1 cellular context compared by ENCODE assay signal in the genomic region with DNA sequence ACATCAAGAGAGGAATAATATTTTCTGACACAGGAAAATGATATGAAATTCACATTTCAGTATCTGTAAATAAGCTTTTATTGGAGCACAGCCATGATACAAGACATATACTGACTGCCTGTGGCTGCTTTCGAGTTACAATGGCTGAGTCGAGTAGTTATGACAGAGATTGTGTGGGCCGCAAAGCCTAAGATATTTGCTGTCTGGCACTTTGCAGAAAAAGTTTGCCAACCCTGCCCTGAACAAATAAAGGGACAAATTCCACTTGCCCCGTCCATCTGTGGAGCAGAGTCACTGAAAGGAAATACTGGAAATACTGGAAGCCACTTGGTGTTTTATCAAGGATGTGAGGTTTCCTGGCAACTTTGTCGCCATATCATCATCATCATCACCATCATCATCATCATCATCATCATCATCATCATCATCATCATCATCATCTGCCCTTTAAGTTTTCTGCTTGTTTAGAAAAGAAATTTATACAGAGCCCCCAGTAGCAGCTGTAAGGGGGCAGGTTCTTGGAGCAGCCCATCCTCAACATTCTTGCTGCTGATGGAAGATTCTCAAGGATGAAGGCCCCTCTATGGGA.
TF ChIP-seq lines count a peak whose summit lies in the region.

No MANE protein-coding gene starts in this region.

TF ChIP-seq in HepG2, 621 proteins besides CTCF, POLR2A, EP300 and RAD21 (continued from another document):
- TF ChIP-seq, protein P1, sequence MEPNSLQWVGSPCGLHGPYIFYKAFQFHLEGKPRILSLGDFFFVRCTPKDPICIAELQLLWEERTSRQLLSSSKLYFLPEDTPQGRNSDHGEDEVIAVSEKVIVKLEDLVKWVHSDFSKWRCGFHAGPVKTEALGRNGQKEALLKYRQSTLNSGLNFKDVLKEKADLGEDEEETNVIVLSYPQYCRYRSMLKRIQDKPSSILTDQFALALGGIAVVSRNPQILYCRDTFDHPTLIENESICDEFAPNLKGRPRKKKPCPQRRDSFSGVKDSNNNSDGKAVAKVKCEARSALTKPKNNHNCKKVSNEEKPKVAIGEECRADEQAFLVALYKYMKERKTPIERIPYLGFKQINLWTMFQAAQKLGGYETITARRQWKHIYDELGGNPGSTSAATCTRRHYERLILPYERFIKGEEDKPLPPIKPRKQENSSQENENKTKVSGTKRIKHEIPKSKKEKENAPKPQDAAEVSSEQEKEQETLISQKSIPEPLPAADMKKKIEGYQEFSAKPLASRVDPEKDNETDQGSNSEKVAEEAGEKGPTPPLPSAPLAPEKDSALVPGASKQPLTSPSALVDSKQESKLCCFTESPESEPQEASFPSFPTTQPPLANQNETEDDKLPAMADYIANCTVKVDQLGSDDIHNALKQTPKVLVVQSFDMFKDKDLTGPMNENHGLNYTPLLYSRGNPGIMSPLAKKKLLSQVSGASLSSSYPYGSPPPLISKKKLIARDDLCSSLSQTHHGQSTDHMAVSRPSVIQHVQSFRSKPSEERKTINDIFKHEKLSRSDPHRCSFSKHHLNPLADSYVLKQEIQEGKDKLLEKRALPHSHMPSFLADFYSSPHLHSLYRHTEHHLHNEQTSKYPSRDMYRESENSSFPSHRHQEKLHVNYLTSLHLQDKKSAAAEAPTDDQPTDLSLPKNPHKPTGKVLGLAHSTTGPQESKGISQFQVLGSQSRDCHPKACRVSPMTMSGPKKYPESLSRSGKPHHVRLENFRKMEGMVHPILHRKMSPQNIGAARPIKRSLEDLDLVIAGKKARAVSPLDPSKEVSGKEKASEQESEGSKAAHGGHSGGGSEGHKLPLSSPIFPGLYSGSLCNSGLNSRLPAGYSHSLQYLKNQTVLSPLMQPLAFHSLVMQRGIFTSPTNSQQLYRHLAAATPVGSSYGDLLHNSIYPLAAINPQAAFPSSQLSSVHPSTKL (CRISPR knock-in tag; IDR thresholded peaks at IDR 0.05), result peak; percentile 51
- TF ChIP-seq MAFF (IDR thresholded peaks at IDR 0.05; ENCODE audit: low read depth, low read length) (peak; percentile 27; the same call in 1 of the 2 replicates), ZNF644 (CRISPR knock-in tag; IDR thresholded peaks at IDR 0.05; ENCODE audit: low read depth) (0 out of 2 replicates have a peak, but pooled peaks have one; percentile 10), ZNF615 (CRISPR knock-in tag; IDR thresholded peaks at IDR 0.05; ENCODE audit: borderline replicate concordance) (no peak), GATAD2A (CRISPR knock-in tag; IDR thresholded peaks at IDR 0.05) (peak; percentile 46; the same call in 1 of the 2 replicates), FOXO1 (CRISPR knock-in tag; IDR thresholded peaks at IDR 0.05) (no peak), HMG20A (CRISPR knock-in tag; IDR thresholded peaks at IDR 0.05; ENCODE audit: borderline replicate concordance) (peak; percentile 30; the same call in 1 of the 2 replicates), HNF4A (CRISPR knock-in tag; IDR thresholded peaks at IDR 0.05) (peak; percentile 54), RBM22 (optimal IDR thresholded peaks at IDR 0.05; ENCODE audit: low read length) (peak; percentile 39), FOXA3 (CRISPR knock-in tag; IDR thresholded peaks at IDR 0.05) (0 out of 2 replicates have a peak, but pooled peaks have one; percentile 17), ZC3H13 (CRISPR knock-in tag; IDR thresholded peaks at IDR 0.05) (no peak), HOXA3 (CRISPR knock-in tag; IDR thresholded peaks at IDR 0.05) (0 out of 2 replicates have a peak, but pooled peaks have one; percentile 19), ETV6 (CRISPR knock-in tag; conservative IDR thresholded peaks at IDR 0.05) (no peak), FOXA1 (IDR thresholded peaks at IDR 0.05) (no peak), FOXA1 (CRISPR knock-in tag; IDR thresholded peaks at IDR 0.05) (peak; percentile 5; the same call in 1 of the 2 replicates), MAFK (conservative IDR thresholded peaks at IDR 0.05 in 1 of 2, IDR thresholded peaks at IDR 0.05 in 1 of 2; ENCODE audit: low read length in 2 of 2) (peak; percentile 24 to 36; a peak in 2 of 4 replicates), CREB1 (IDR thresholded peaks at IDR 0.05) (peak; percentile 92), CREB1 (CRISPR knock-in tag; IDR thresholded peaks at IDR 0.05) (0 out of 2 replicates have a peak, but pooled peaks have one; percentile 42)
- TF ChIP-seq, protein P2, sequence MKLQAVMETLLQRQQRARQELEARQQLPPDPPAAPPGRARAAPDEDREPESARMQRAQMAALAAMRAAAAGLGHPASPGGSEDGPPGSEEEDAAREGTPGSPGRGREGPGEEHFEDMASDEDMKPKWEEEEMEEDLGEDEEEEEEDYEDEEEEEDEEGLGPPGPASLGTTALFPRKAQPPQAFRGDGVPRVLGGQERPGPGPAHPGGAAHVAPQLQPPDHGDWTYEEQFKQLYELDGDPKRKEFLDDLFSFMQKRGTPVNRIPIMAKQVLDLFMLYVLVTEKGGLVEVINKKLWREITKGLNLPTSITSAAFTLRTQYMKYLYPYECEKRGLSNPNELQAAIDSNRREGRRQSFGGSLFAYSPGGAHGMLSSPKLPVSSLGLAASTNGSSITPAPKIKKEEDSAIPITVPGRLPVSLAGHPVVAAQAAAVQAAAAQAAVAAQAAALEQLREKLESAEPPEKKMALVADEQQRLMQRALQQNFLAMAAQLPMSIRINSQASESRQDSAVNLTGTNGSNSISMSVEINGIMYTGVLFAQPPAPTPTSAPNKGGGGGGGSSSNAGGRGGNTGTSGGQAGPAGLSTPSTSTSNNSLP (IDR thresholded peaks at IDR 0.05; ENCODE audit: low read depth, low read length), result no peak
- TF ChIP-seq, protein P3, sequence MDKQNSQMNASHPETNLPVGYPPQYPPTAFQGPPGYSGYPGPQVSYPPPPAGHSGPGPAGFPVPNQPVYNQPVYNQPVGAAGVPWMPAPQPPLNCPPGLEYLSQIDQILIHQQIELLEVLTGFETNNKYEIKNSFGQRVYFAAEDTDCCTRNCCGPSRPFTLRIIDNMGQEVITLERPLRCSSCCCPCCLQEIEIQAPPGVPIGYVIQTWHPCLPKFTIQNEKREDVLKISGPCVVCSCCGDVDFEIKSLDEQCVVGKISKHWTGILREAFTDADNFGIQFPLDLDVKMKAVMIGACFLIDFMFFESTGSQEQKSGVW (CRISPR knock-in tag; IDR thresholded peaks at IDR 0.05; ENCODE audit: borderline replicate concordance), result no peak
TF ChIP-seq in HepG2: peak in this region for 14.
